8 cellular contexts compared by ENCODE assay signal in the genomic region with DNA sequence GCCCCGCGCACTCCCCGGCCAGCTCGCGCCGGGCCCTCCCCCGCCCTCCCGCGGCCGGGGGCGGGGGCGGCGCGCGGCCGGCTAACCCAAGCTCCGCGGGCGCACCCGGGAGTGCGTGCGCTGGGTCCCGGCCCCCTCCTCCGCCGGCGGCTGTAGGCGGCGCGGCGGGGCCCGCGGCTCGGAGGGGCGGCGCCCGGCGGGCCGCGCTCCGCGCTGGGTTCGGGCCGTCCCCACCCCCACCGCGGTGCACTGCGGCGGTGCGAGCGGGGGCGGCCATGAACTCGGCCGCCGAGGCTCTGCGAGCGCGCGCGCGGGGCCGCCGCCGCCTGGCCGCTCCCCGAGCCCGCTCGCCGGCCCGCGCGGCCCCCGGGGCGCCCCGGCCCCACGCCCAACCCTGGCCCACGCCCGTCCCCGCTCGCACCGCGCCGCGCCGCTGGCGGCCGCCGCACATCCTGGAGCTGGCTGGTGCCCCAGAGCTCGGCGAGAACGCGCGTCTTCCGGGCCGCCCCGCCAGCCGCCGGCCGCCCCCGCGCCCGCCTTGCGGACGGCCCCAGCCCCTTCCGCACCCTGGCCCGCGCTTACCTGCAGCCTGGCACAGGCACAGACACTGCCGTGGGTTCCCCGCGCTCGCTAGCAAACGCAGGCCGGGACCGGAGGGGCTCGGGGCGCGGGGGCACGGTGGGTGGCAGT. TPM values are rescaled to one million over a fixed set of nuclear protein-coding genes. Genes with fewer than 3 reads are reported as not detected.
DNase-seq lines count a peak whose midpoint lies in the region; ATAC-seq and TF ChIP-seq lines count a peak whose summit lies in the region.

A gene with protein sequence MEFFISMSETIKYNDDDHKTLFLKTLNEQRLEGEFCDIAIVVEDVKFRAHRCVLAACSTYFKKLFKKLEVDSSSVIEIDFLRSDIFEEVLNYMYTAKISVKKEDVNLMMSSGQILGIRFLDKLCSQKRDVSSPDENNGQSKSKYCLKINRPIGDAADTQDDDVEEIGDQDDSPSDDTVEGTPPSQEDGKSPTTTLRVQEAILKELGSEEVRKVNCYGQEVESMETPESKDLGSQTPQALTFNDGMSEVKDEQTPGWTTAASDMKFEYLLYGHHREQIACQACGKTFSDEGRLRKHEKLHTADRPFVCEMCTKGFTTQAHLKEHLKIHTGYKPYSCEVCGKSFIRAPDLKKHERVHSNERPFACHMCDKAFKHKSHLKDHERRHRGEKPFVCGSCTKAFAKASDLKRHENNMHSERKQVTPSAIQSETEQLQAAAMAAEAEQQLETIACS (minus strand): TSS at position 496 of the 690 bp plus-strand sequence. CDS start 2,480 bp downstream, outside the sequence.

- peaks cover 34 to 48% (median 46%) of the 10 kb centered on the region in 3 donors for H3K4me1 Mint-ChIP-seq in CD8-positive, alpha-beta memory T cell
- H3K4me1 Mint-ChIP-seq in activated naive CD8-positive, alpha-beta T cell treated with anti-CD3 and anti-CD28 coated beads, Interleukin-2, amount 10 ng/mL, durations not matched to agents 7 days and 5 days: peaks cover 15% of the 10 kb centered on the region

- peak; percentile 59 to 83 (median 76) for DNase-seq in CD8-positive, alpha-beta memory T cell
- peak; percentile 88 for DNase-seq in SK-N-SH
- DNase-seq in activated naive CD8-positive, alpha-beta T cell treated with anti-CD3 and anti-CD28 coated beads, Interleukin-2, amount 10 ng/mL, durations not matched to agents 7 days and 5 days: peak; percentile 82
- DNase-seq in Right ventricle myocardium inferior (ENCODE audit: missing footprints): peak; percentile 86
- peak; percentile 58 to 81 (median 72) for DNase-seq in ovary
- peak; percentile 35 to 77 for DNase-seq in tibial artery

- peak within 1 kb of the TSS; percentile 91 to 99 (median 97) for H3K4me3 Mint-ChIP-seq in CD8-positive, alpha-beta memory T cell
- H3K4me3 Mint-ChIP-seq in activated naive CD8-positive, alpha-beta T cell treated with anti-CD3 and anti-CD28 coated beads, Interleukin-2, amount 10 ng/mL, durations not matched to agents 7 days and 5 days: peak within 1 kb of the TSS; percentile 94

- peaks cover 0 to 4% of the 10 kb centered on the region in 2 donors for H3K27me3 Mint-ChIP-seq in CD8-positive, alpha-beta memory T cell
- peaks cover 6% of the 10 kb centered on the region for H3K27me3 Mint-ChIP-seq in activated naive CD8-positive, alpha-beta T cell treated with anti-CD3 and anti-CD28 coated beads, Interleukin-2, amount 10 ng/mL, durations not matched to agents 7 days and 5 days

- no peak for TF ChIP-seq RAD21 in SK-N-SH (IDR thresholded peaks at IDR 0.05; ENCODE audit: low read length)

- H3K27ac Mint-ChIP-seq in CD8-positive, alpha-beta memory T cell: peak within 1 kb of the TSS; percentile 98 to 99 (median 99)
- H3K27ac Mint-ChIP-seq in activated naive CD8-positive, alpha-beta T cell treated with anti-CD3 and anti-CD28 coated beads, Interleukin-2, amount 10 ng/mL, durations not matched to agents 7 days and 5 days: peak within 1 kb of the TSS; percentile 96

- CTCF ChIA-PET in CD8-positive, alpha-beta memory T cell (lab: Charles Lee): interaction anchor here (0.9 to 5.6 kb wide), 4 partner anchors 10 to 162 kb away, joined by 3 to 50 read pairs (median 10); no protein-coding TSS in a partner anchor
- CTCF ChIA-PET in SK-N-SH (lab: Yijun Ruan, JAX): interaction anchor here (0.9 to 1.4 kb wide), 3 partner anchors 25 to 58 kb away, joined by 3 to 4 read pairs (median 3); no protein-coding TSS in a partner anchor

- no peaks in the 10 kb centered on the region for H3K27me3 ChIP-seq in CD8-positive, alpha-beta memory T cell (ENCODE audit: insufficient read depth, low read length, poor library complexity, severe bottlenecking)
- no peaks in the 10 kb centered on the region; the same call in 1 of the 2 replicates for H3K27me3 ChIP-seq in SK-N-SH (ENCODE audit: insufficient read depth)
- no peaks in the 10 kb centered on the region for H3K27me3 ChIP-seq in ovary
- H3K27me3 ChIP-seq in tibial artery: no peaks in the 10 kb centered on the region

- TF ChIP-seq CTCF in SK-N-SH (IDR thresholded peaks at IDR 0.05) (no peak), ovary (IDR thresholded peaks at IDR 0.05) (no peak), tibial artery (IDR thresholded peaks at IDR 0.05) (no peak)

- H3K27ac ChIP-seq in CD8-positive, alpha-beta memory T cell (ENCODE audit: low read depth, low read length): peak within 1 kb of the TSS; percentile 92
- H3K27ac ChIP-seq in SK-N-SH (ENCODE audit: low read depth in 2 of 2, low read length in 1 of 2) (peak within 1 kb of the TSS; percentile 86 to 96), ovary (peak within 1 kb of the TSS; percentile 57 to 93), tibial artery (peak within 1 kb of the TSS; percentile 95 to 99)

- H3K9me3 Mint-ChIP-seq in CD8-positive, alpha-beta memory T cell: no peaks in the 10 kb centered on the region
- H3K9me3 Mint-ChIP-seq in activated naive CD8-positive, alpha-beta T cell treated with anti-CD3 and anti-CD28 coated beads, Interleukin-2, amount 10 ng/mL, durations not matched to agents 7 days and 5 days: no peaks in the 10 kb centered on the region

- peak within 1 kb of the TSS; percentile 91 for H3K4me3 ChIP-seq in CD8-positive, alpha-beta memory T cell (ENCODE audit: low read length)
- H3K4me3 ChIP-seq in SK-N-SH (ENCODE audit: low read depth in 2 of 2, low read length in 1 of 2) (peak within 1 kb of the TSS; percentile 81 to 83), ovary (peak within 1 kb of the TSS; percentile 80), tibial artery (peak within 1 kb of the TSS; percentile 72 to 99)

- H3F3A ChIP-seq in SK-N-SH (replicated peaks; ENCODE audit: insufficient read depth): no peaks in the 10 kb centered on the region

- H3K4me2 ChIP-seq in SK-N-SH: peak within 1 kb of the TSS; percentile 97

- 0% methylated on average over 7 of the region's 116 CpGs for WGBS in SK-N-SH (ENCODE audit: low lambda C conversion rate)
- WGBS in ovary, 3 donors: 1 to 3% (median 1%) methylated on average over 14 to 115 of the region's 116 CpGs

- peaks cover 12% of the 10 kb centered on the region; the same call in 1 of the 2 replicates for H3K79me2 ChIP-seq in SK-N-SH (ENCODE audit: insufficient read depth)

- H3K9me3 ChIP-seq in CD8-positive, alpha-beta memory T cell (ENCODE audit: low read length): no peaks in the 10 kb centered on the region
- H3K9me3 ChIP-seq in SK-N-SH (no peaks in the 10 kb centered on the region), ovary (no peaks in the 10 kb centered on the region), tibial artery (no peaks in the 10 kb centered on the region)

- peaks cover 29% of the 10 kb centered on the region for H3K4me1 ChIP-seq in CD8-positive, alpha-beta memory T cell (ENCODE audit: insufficient read depth, low read length)
- peaks cover 0 to 7% of the 10 kb centered on the region in 2 experiments; a peak in 1 of 4 replicates for H3K4me1 ChIP-seq in SK-N-SH (ENCODE audit: control insufficient read depth in 1 of 2, insufficient read depth in 2 of 2, low read depth in 1 of 2, low read length in 1 of 2)
- H3K4me1 ChIP-seq in ovary (ENCODE audit: insufficient read depth): no peaks in the 10 kb centered on the region
- H3K4me1 ChIP-seq in tibial artery: peaks cover 0 to 21% (median 8%) of the 10 kb centered on the region in 4 donors

- peak within 1 kb of the TSS; percentile 86 for H3K9ac ChIP-seq in SK-N-SH

- peak within 1 kb of the TSS; percentile 89 for H2AFZ ChIP-seq in SK-N-SH (ENCODE audit: low read depth)

- ATAC-seq in GM19395 (IDR thresholded peaks at IDR 0.05; ENCODE audit: unreplicated experiment): peak; percentile 31
- ATAC-seq in HG03521 (IDR thresholded peaks at IDR 0.05; ENCODE audit: unreplicated experiment): peak; percentile 40
- peak; percentile 45 for ATAC-seq in activated naive CD8-positive, alpha-beta T cell treated with anti-CD3 and anti-CD28 coated beads, Interleukin-2, amount 10 ng/mL, durations not matched to agents 7 days and 5 days (ENCODE audit: low read depth)
- ATAC-seq in Right ventricle myocardium inferior: peak; percentile 51

- peaks cover 10 to 39% (median 13%) of the 10 kb centered on the region in 3 donors for H3K36me3 Mint-ChIP-seq in CD8-positive, alpha-beta memory T cell
- H3K36me3 Mint-ChIP-seq in activated naive CD8-positive, alpha-beta T cell treated with anti-CD3 and anti-CD28 coated beads, Interleukin-2, amount 10 ng/mL, durations not matched to agents 7 days and 5 days: peaks cover 20% of the 10 kb centered on the region

- H4K20me1 ChIP-seq in SK-N-SH (ENCODE audit: insufficient read depth): no peaks in the 10 kb centered on the region

- TF ChIP-seq EP300 in SK-N-SH (IDR thresholded peaks at IDR 0.05; ENCODE audit: borderline replicate concordance in 1 of 2, low read depth in 1 of 2, low read length in 1 of 2) (no peak), ovary (IDR thresholded peaks at IDR 0.05) (no peak)

- H3K9me2 ChIP-seq in SK-N-SH: no peaks in the 10 kb centered on the region

- POLR2A ChIA-PET in CD8-positive, alpha-beta memory T cell (lab: Charles Lee): interaction anchor here (0.6 to 5.1 kb wide), 11 partner anchors 10 to 136 kb away, joined by 3 to 136 read pairs (median 4); no protein-coding TSS in a partner anchor
- POLR2A ChIA-PET in SK-N-SH (lab: Yijun Ruan, JAX): interaction anchor here (0.6 to 4.2 kb wide), 3 partner anchors 10 to 1672 kb away, joined by 3 to 30 read pairs (median 11); no protein-coding TSS in a partner anchor
- POLR2A ChIA-PET in activated naive CD8-positive, alpha-beta T cell treated with anti-CD3 and anti-CD28 coated beads, Interleukin-2, amount 10 ng/mL, durations not matched to agents 7 days and 5 days (lab: Charles Lee): interaction anchor here (0.7 to 4.7 kb wide), 19 partner anchors 9 to 1701 kb away, joined by 3 to 169 read pairs (median 5); no protein-coding TSS in a partner anchor

- TF ChIP-seq POLR2A in ovary (IDR thresholded peaks at IDR 0.05): no peak

- intact Hi-C loops in Right ventricle myocardium inferior (cut with DNase I): loop anchor here (10.0 kb wide), 1 partner anchor 1851 kb away; no protein-coding TSS in a partner anchor
- intact Hi-C loops in ovary (cut with DNase I): loop anchor here (5.0 to 10.0 kb wide), 2 partner anchors 58 to 61 kb away; no protein-coding TSS in a partner anchor
- intact Hi-C loops in tibial artery (cut with DNase I; ENCODE audit: low total_unique reads): loop anchor here (2.0 kb wide), 1 partner anchor 57 kb away; no protein-coding TSS in a partner anchor

- H3K36me3 ChIP-seq in CD8-positive, alpha-beta memory T cell (ENCODE audit: insufficient read depth, low read length): peaks cover 15% of the 10 kb centered on the region
- H3K36me3 ChIP-seq in SK-N-SH (replicated peaks in 1 of 2; ENCODE audit: control insufficient read depth in 1 of 2, insufficient read depth in 2 of 2, low read length in 1 of 2): peaks cover 24 to 25% of the 10 kb centered on the region in 2 experiments
- no peaks in the 10 kb centered on the region for H3K36me3 ChIP-seq in ovary
- H3K36me3 ChIP-seq in tibial artery: peaks cover 10 to 18% (median 12%) of the 10 kb centered on the region in 3 donors

RNA-seq across cellular contexts. Expression of the gene that starts here (rescaled TPM):
- 10 to 100 TPM; 21.1 to 22.2 TPM for total RNA-seq in CD8-positive, alpha-beta memory T cell
- 14.8 TPM for polyA plus RNA-seq in CD8-positive, alpha-beta memory T cell
- polyA plus RNA-seq in SK-N-SH (2012; rRNA removed) (4.6 and 6.8 TPM in 2 replicates), ovary (10 to 100 TPM in 1 of 2 donors, 1 to 10 TPM in 1; 8.6 to 17.5 TPM)
- polyA plus RNA-seq in SK-N-SH (2012; cell fraction: cytosol; rRNA removed): 6.2 and 6.5 TPM in 2 replicates
- 8.4 and 12.5 TPM in 2 replicates for polyA plus RNA-seq in SK-N-SH (2012; cell fraction: nucleus; rRNA removed)
- 10 to 100 TPM; 34.2 to 34.3 TPM for total RNA-seq in activated naive CD8-positive, alpha-beta T cell treated with anti-CD3 and anti-CD28 coated beads, Interleukin-2, amount 10 ng/mL, durations not matched to agents 7 days and 5 days
- total RNA-seq in Right ventricle myocardium inferior (8.5 TPM), ovary (10 to 100 TPM in 6 of 7 donors, 1 to 10 TPM in 1; 6.3 to 16.3 (median 14.5) TPM)

Comparison
In these comparisons a context has a peak if more than half of its experiments do, and no peak if none do; other contexts are left out.
1. Peak in every context shown above with its lines: DNase-seq, ATAC-seq, H3K4me3 ChIP-seq and H3K27ac ChIP-seq.